Comparison of ENCODE assay signal across 1 cellular context in the genomic region with DNA sequence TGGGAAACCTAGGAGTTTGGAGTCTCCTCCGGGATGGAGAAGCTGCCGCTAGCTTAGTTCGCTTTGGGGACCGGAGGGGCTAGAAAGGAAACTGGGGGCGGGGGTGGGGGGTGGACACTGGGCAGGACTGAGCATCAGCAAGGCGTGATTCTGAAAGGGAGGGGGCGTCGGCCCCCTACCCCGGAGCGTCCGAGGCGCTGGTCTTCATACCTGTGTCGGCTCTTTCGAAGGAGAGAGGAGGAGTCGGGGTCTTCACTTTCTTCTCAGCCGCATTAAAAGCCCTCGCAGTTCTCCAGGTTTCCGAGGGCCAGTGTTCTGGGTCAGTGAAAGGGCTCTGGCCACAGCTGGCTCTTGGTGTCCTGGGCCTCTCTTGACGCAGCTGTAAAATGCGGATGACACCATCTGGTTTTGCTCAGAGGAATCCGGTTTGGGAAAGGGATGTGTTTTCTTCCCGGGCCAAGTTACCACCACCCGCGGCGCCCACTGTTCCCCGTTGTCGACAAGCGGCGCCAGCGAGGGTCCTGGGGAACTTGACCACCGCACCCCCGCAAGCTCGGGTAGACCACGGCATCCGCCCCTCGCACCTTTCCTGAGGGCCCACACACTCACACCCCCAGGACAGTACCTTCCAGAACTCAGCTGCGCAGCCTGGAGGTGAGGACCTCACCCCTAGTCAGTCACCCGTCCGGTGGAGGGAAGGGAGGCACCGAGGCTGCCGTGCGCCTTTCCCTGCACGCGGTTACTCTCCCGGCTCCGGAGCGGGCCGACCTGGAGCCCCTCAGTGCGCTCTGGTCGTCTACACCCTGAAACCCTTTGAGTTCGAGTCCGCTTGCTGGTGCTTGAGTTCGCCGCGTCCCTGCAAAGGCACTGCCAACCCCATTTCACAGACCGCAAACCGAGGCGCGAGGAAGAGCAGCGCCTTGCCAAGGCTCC.
TF ChIP-seq lines count a peak whose summit lies in the region.

No MANE protein-coding gene starts in this region.

TF ChIP-seq in H1, 55 proteins besides CTCF, POLR2A, EP300 and RAD21:
- TF ChIP-seq HDAC2 (IDR thresholded peaks at IDR 0.05; ENCODE audit: borderline replicate concordance in 1 of 2, low read depth in 2 of 2, low read length in 2 of 2) = 0 out of 4 replicates have a peak, but pooled peaks of 1 of the 2 experiments have one; percentile 18
- TF ChIP-seq, protein P1, sequence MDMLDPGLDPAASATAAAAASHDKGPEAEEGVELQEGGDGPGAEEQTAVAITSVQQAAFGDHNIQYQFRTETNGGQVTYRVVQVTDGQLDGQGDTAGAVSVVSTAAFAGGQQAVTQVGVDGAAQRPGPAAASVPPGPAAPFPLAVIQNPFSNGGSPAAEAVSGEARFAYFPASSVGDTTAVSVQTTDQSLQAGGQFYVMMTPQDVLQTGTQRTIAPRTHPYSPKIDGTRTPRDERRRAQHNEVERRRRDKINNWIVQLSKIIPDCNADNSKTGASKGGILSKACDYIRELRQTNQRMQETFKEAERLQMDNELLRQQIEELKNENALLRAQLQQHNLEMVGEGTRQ (IDR thresholded peaks at IDR 0.05; ENCODE audit: low read length) = no peak
